ENCODE assay signal across 8 cellular contexts in genomic region chr17:7989781-7990655, GRCh38. TPM values are rescaled to one million over a fixed set of nuclear protein-coding genes. Genes with fewer than 3 reads are reported as not detected.
DNase-seq lines count a peak whose midpoint lies in the region; ATAC-seq, FAIRE-seq and TF ChIP-seq lines count a peak whose summit lies in the region.

No MANE protein-coding gene starts in this region.

- WGBS in GM12878 (ENCODE audit: insufficient coverage, insufficient replicate concordance, low lambda C conversion rate, missing lambda C conversion rate), result 1% methylated on average over 58 of the region's 59 CpGs

- in situ Hi-C loops in GM12878 (cut with MboI), result loop anchor here (5.0 kb wide), 3 partner anchors 78 to 168 kb away; no protein-coding TSS in a partner anchor

- H3K9ac ChIP-seq in GM12878 (ENCODE audit: control insufficient read depth, insufficient read depth, low read length), result peak overlapping the region; percentile 65

- H3K4me2 ChIP-seq in GM12878 (ENCODE audit: control insufficient read depth, insufficient read depth), result peak overlapping the region; percentile 96

- no peak for FAIRE-seq in GM12878 (lab: Jason Lieb, UNC)

- H3K4me3 ChIP-seq in GM06990 (replicated peaks; ENCODE audit: low read depth, low read length) (peak overlapping the region; percentile 55), GM12878 (peak overlapping the region; percentile 63; the same call in 1 of the 2 replicates), iPS-11a (ENCODE audit: low read depth, low read length) (peak overlapping the region; percentile 58), skeletal muscle cell (ENCODE audit: low read depth, low read length) (peak overlapping the region; percentile 64)

- peaks cover 5% of the 10 kb centered on the region for H3K4me1 ChIP-seq in GM12878 (ENCODE audit: control insufficient read depth, insufficient read depth, low read length)

- no peaks in the 10 kb centered on the region for H3K79me2 ChIP-seq in GM12878 (ENCODE audit: control insufficient read depth, insufficient read depth, low read length)

- SMC1A ChIA-PET in GM12878 (lab: Charles Lee; ENCODE audit: uncharacterized antibody, unreplicated experiment), result interaction anchor here (0.7 to 4.0 kb wide), 21 partner anchors 10 to 247 kb away, joined by 3 to 41 read pairs (median 5); partner anchors contain the start of genes GUCY2D, NAA38 and RNF227

- H4K20me1 ChIP-seq in GM12878 (ENCODE audit: control insufficient read depth, insufficient read depth), result no peaks in the 10 kb centered on the region

- TF ChIP-seq CTCF in GM06990 (IDR thresholded peaks at IDR 0.05; ENCODE audit: insufficient read depth, low read length, poor library complexity, severe bottlenecking) (peak; percentile 97), GM12878 (IDR thresholded peaks at IDR 0.05 in 2 of 3, conservative IDR thresholded peaks at IDR 0.05 in 1 of 3; ENCODE audit: control insufficient read depth in 2 of 3, extremely low read depth in 1 of 3, insufficient read depth in 1 of 3, low read depth in 3 of 3, low read length in 3 of 3) (peak; percentile 93 to 98 (median 94))

- ATAC-seq in GM12878, result peak; percentile 94
- ATAC-seq in HG03520 (IDR thresholded peaks at IDR 0.05; ENCODE audit: unreplicated experiment), result no peak

- H3K36me3 ChIP-seq in GM06990 (ENCODE audit: control insufficient read depth, insufficient read depth, low read length), result no peaks in the 10 kb centered on the region
- H3K36me3 ChIP-seq in GM12878 (ENCODE audit: control insufficient read depth in 2 of 2, insufficient read depth in 2 of 2, low read length in 1 of 2), result no peaks in the 10 kb centered on the region

- DNase-seq in GM06990 (ENCODE audit: extremely low read depth, insufficient read length), result peak; percentile 88
- DNase-seq in HEK293T (ENCODE audit: extremely low spot score), result peak; percentile 89
- DNase-seq in NCI-H146 (lab: John Stamatoyannopoulos, UW), result peak; percentile 77
- peak; percentile 77 for DNase-seq in T1000 (lab: John Stamatoyannopoulos, UW)
- DNase-seq in GM12878 (ENCODE audit: low read depth, low spot score), result peak; percentile 49
- DNase-seq in skeletal muscle cell (ENCODE audit: low read depth), result no peak

- TF ChIP-seq RAD21 in GM12878 (IDR thresholded peaks at IDR 0.05; ENCODE audit: insufficient read depth, low read depth, low read length), result peak; percentile 68

- intact Hi-C loops in GM12878 (cut with micrococcal nuclease; ENCODE audit: unreplicated experiment), result loop anchor here (1.0 to 5.0 kb wide), 5 partner anchors 58 to 247 kb away; partner anchors contain the start of genes CNTROB and TRAPPC1

- peak overlapping the region; percentile 95 for H2AFZ ChIP-seq in GM12878 (ENCODE audit: control insufficient read depth, low read depth, low read length)

- RAD21 ChIA-PET in GM12878 (lab: Charles Lee; ENCODE audit: unreplicated experiment), result interaction anchor here (0.6 to 5.3 kb wide), 22 partner anchors 11 to 400 kb away, joined by 3 to 75 read pairs (median 3); partner anchors contain the start of genes NAA38 and RNF227

- no peaks in the 10 kb centered on the region for H3K9me3 ChIP-seq in GM12878 (replicated peaks; ENCODE audit: control insufficient read depth, insufficient read depth, low read length)

- no TSS peak for BruUV-seq in GM12878 (replicated peaks; lab: Mats Ljungman, UMichigan)

- TF ChIP-seq EP300 in GM12878 (IDR thresholded peaks at IDR 0.05; ENCODE audit: borderline replicate concordance in 1 of 2, control insufficient read depth in 1 of 2, low read depth in 2 of 2, low read length in 2 of 2), result no peak

- TF ChIP-seq POLR2A in GM12878 (IDR thresholded peaks at IDR 0.05; ENCODE audit: low read depth, low read length), result peak; percentile 74

- CTCF ChIA-PET in HEK293T (lab: Yijun Ruan, JAX) (interaction anchor here (0.5 to 3.0 kb wide), 27 partner anchors 9 to 362 kb away, joined by 3 to 14 read pairs (median 4); partner anchors contain the start of genes KDM6B, NAA38 and RNF227), GM12878 (lab: Yijun Ruan, JAX) (interaction anchor here (0.6 to 16.8 kb wide), 56 partner anchors 8 to 405 kb away, joined by 3 to 308 read pairs (median 5); partner anchors contain the start of genes CNTROB, CYB5D1, FXR2 and GUCY2D)

- H3K27ac ChIP-seq in GM12878 (ENCODE audit: control insufficient read depth, insufficient read depth), result no peak overlapping the region

- POLR2A ChIA-PET in HEK293T (lab: Yijun Ruan, JAX), result interaction anchor here (0.9 to 2.9 kb wide), 9 partner anchors 12 to 245 kb away, joined by 3 to 21 read pairs (median 4); partner anchors contain the start of genes CNTROB, RNF227 and TRAPPC1
- POLR2A ChIA-PET in GM12878 (lab: Charles Lee), result interaction anchor here (0.6 to 1.9 kb wide), 5 partner anchors 14 to 157 kb away, joined by 3 to 7 read pairs (median 3); partner anchors contain the start of gene RNF227

- H3K27me3 ChIP-seq in GM06990 (replicated peaks; ENCODE audit: control insufficient read depth, insufficient read depth, low read length) (no peaks in the 10 kb centered on the region), GM12878 (replicated peaks in 1 of 2; ENCODE audit: control insufficient read depth in 2 of 2, insufficient read depth in 2 of 2, low read length in 1 of 2) (0 out of 4 replicates have a peak, but pooled peaks cover 0 to 2% of the 10 kb centered on the region in 2 experiments)

RNA-seq across cellular contexts. Expression of gene GUCY2D, which starts 12.4 kb away (rescaled TPM):
- total RNA-seq in GM12878 (2013; cell fraction: nucleolus; rRNA removed), result not detected in 2 replicates
- not detected in 2 replicates for total RNA-seq in GM12878 (2014; rRNA removed)
- not detected in 2 replicates for total RNA-seq in GM12878 (2014; rRNA removed; fragmentation: Illumina TruSeq; extraction: Trizol)
- not detected in 2 replicates for total RNA-seq in GM12878 (2021)
- not detected for polyA plus RNA-seq in GM12878 (2011; ENCODE audit: low read depth)
- not detected in 2 replicates for polyA plus RNA-seq in GM12878 (2011; rRNA removed)
- polyA plus RNA-seq in GM12878 (2011; cell fraction: cytosol; rRNA removed), result not detected in 2 replicates
- not detected in 2 replicates for polyA plus RNA-seq in GM12878 (2011; cell fraction: nucleus; rRNA removed)
- polyA plus RNA-seq in GM12878 (2012), result not detected in 2 replicates
- not detected in 2 replicates for polyA plus RNA-seq in GM12878 (2014; fragmentation: Illumina TruSeq; extraction: Trizol)
- not detected for polyA plus RNA-seq in GM12878 (2014; fragmentation: Nextera tagmentation; extraction: Ambion mirVana)
- polyA plus RNA-seq in GM12878 (2014; rRNA removed), result not detected in 2 replicates
- not detected for polyA plus RNA-seq in GM12878 (2016; fragmentation: Nextera tagmentation; extraction: Ambion mirVana)
- polyA minus RNA-seq in GM12878 (2011; rRNA and poly(A)+ RNA removed), result not detected in 2 replicates
- polyA minus RNA-seq in GM12878 (2011; cell fraction: cytosol; rRNA and poly(A)+ RNA removed), result not detected in 2 replicates
- polyA minus RNA-seq in GM12878 (2011; cell fraction: nucleus; rRNA and poly(A)+ RNA removed), result not detected in 2 replicates

RNA-seq across cellular contexts. Expression of gene ALOX15B, which starts 48.8 kb away (rescaled TPM):
- not detected in 2 replicates for total RNA-seq in GM12878 (2013; cell fraction: nucleolus; rRNA removed)
- total RNA-seq in GM12878 (2014; rRNA removed) (not detected in 2 replicates), GM12878 (2014; rRNA removed; fragmentation: Illumina TruSeq; extraction: Trizol) (not detected in 2 replicates), GM12878 (2021) (not detected in 2 replicates)
- polyA plus RNA-seq in GM12878 (2011; ENCODE audit: low read depth), result not detected
- polyA plus RNA-seq in GM12878 (2011; rRNA removed) (not detected in 2 replicates), GM12878 (2014; fragmentation: Illumina TruSeq; extraction: Trizol) (0.01 TPM in 1 of 2 replicates, not detected in the other), GM12878 (2014; fragmentation: Nextera tagmentation; extraction: Ambion mirVana) (not detected), GM12878 (2014; rRNA removed) (not detected in 2 replicates), GM12878 (2016; fragmentation: Nextera tagmentation; extraction: Ambion mirVana) (not detected)
- 0.07 TPM in 1 of 2 replicates, not detected in the other for polyA plus RNA-seq in GM12878 (2011; cell fraction: cytosol; rRNA removed)
- polyA plus RNA-seq in GM12878 (2011; cell fraction: nucleus; rRNA removed), result 0.06 TPM in 1 of 2 replicates, not detected in the other
- polyA plus RNA-seq in GM12878 (2012), result 0.04 TPM in 1 of 2 replicates, not detected in the other
- polyA minus RNA-seq in GM12878 (2011; rRNA and poly(A)+ RNA removed), result 0.15 TPM in 1 of 2 replicates, not detected in the other
- not detected in 2 replicates for polyA minus RNA-seq in GM12878 (2011; cell fraction: cytosol; rRNA and poly(A)+ RNA removed)
- not detected in 2 replicates for polyA minus RNA-seq in GM12878 (2011; cell fraction: nucleus; rRNA and poly(A)+ RNA removed)

RNA-seq across cellular contexts. Expression of gene CNTROB, which starts 58.0 kb away (rescaled TPM):
- total RNA-seq in GM12878 (2013; cell fraction: nucleolus; rRNA removed), result 68.0 and 71.2 TPM in 2 replicates
- total RNA-seq in GM12878 (2014; rRNA removed) (19.8 and 21.6 TPM in 2 replicates), GM12878 (2014; rRNA removed; fragmentation: Illumina TruSeq; extraction: Trizol) (19.0 and 21.2 TPM in 2 replicates), GM12878 (2021) (29.7 and 31.1 TPM in 2 replicates)
- 16.1 TPM for polyA plus RNA-seq in GM12878 (2011; ENCODE audit: low read depth)
- polyA plus RNA-seq in GM12878 (2011; rRNA removed) (26.3 and 36.2 TPM in 2 replicates), GM12878 (2014; fragmentation: Illumina TruSeq; extraction: Trizol) (22.0 and 29.3 TPM in 2 replicates), GM12878 (2014; fragmentation: Nextera tagmentation; extraction: Ambion mirVana) (1 to 10 TPM; 2.0 to 4.2 TPM), GM12878 (2014; rRNA removed) (32.6 and 32.8 TPM in 2 replicates), GM12878 (2016; fragmentation: Nextera tagmentation; extraction: Ambion mirVana) (10 to 100 TPM; 27.1 to 30.8 TPM)
- 32.1 and 42.7 TPM in 2 replicates for polyA plus RNA-seq in GM12878 (2011; cell fraction: cytosol; rRNA removed)
- polyA plus RNA-seq in GM12878 (2011; cell fraction: nucleus; rRNA removed), result 110 and 114 TPM in 2 replicates
- 31.1 and 34.2 TPM in 2 replicates for polyA plus RNA-seq in GM12878 (2012)
- polyA minus RNA-seq in GM12878 (2011; rRNA and poly(A)+ RNA removed), result 20.8 and 41.9 TPM in 2 replicates
- 15.7 and 16.4 TPM in 2 replicates for polyA minus RNA-seq in GM12878 (2011; cell fraction: cytosol; rRNA and poly(A)+ RNA removed)
- 36.3 and 58.3 TPM in 2 replicates for polyA minus RNA-seq in GM12878 (2011; cell fraction: nucleus; rRNA and poly(A)+ RNA removed)

RNA-seq across cellular contexts. Expression of gene TRAPPC1, which starts 58.3 kb away (rescaled TPM):
- total RNA-seq in GM12878 (2013; cell fraction: nucleolus; rRNA removed), result 9.7 and 10.7 TPM in 2 replicates
- total RNA-seq in GM12878 (2014; rRNA removed), result 42.3 and 46.4 TPM in 2 replicates
- total RNA-seq in GM12878 (2014; rRNA removed; fragmentation: Illumina TruSeq; extraction: Trizol), result 28.7 and 31.3 TPM in 2 replicates
- 173 and 193 TPM in 2 replicates for total RNA-seq in GM12878 (2021)
- polyA plus RNA-seq in GM12878 (2011; ENCODE audit: low read depth), result 235 TPM
- 78.6 and 93.1 TPM in 2 replicates for polyA plus RNA-seq in GM12878 (2011; rRNA removed)
- polyA plus RNA-seq in GM12878 (2011; cell fraction: cytosol; rRNA removed), result 283 and 305 TPM in 2 replicates
- polyA plus RNA-seq in GM12878 (2011; cell fraction: nucleus; rRNA removed), result 87.0 and 88.2 TPM in 2 replicates
- polyA plus RNA-seq in GM12878 (2012), result 213 and 226 TPM in 2 replicates
- 197 and 224 TPM in 2 replicates for polyA plus RNA-seq in GM12878 (2014; fragmentation: Illumina TruSeq; extraction: Trizol)
- 100 to 1,000 TPM in 1 of 2 experiments, 10 to 100 TPM in 1; 95.5 to 113 TPM for polyA plus RNA-seq in GM12878 (2014; fragmentation: Nextera tagmentation; extraction: Ambion mirVana)
- 156 and 166 TPM in 2 replicates for polyA plus RNA-seq in GM12878 (2014; rRNA removed)
- 100 to 1,000 TPM; 298 to 306 TPM for polyA plus RNA-seq in GM12878 (2016; fragmentation: Nextera tagmentation; extraction: Ambion mirVana)
- polyA minus RNA-seq in GM12878 (2011; rRNA and poly(A)+ RNA removed), result 135 and 137 TPM in 2 replicates
- polyA minus RNA-seq in GM12878 (2011; cell fraction: cytosol; rRNA and poly(A)+ RNA removed), result 39.2 and 50.7 TPM in 2 replicates
- 21.5 and 28.7 TPM in 2 replicates for polyA minus RNA-seq in GM12878 (2011; cell fraction: nucleus; rRNA and poly(A)+ RNA removed)
